ENCODE assay signal across 10 cellular contexts in genomic region chr20:40706977-40707582, GRCh38. TPM values are rescaled to one million over a fixed set of nuclear protein-coding genes. Genes with fewer than 3 reads are reported as not detected.
DNase-seq lines count a peak whose midpoint lies in the region; ATAC-seq and TF ChIP-seq lines count a peak whose summit lies in the region.
"Had no signal": no experiment of that assay in that cellular context is flagged by ENCODE, and none has a peak within 500 bp of the region (broad histone marks: within the 10 kb centered on the region; RNA-seq: fewer than 3 reads in every experiment).

No MANE protein-coding gene starts in this region.

- peaks cover 18% of the 10 kb centered on the region for H3K27me3 Mint-ChIP-seq in central memory CD8-positive, alpha-beta T cell
- H3K27me3 Mint-ChIP-seq in osteocyte (ENCODE audit: unreplicated experiment): peaks cover 75% of the 10 kb centered on the region

- DNase-seq in central memory CD8-positive, alpha-beta T cell (ENCODE audit: low spot score in 2 of 2): no peak
- no peak for DNase-seq in osteocyte (ENCODE audit: extremely low spot score, unreplicated experiment)
- no peak for DNase-seq in dermis blood vessel endothelial cell
- no peak for DNase-seq in effector CD4-positive, alpha-beta T cell
- no peak for DNase-seq in activated T-cell treated with anti-CD3 and anti-CD28 coated beads, Interleukin-2, amount 50 U/mL, for 1 hour
- DNase-seq: activated CD4-positive, alpha-beta memory T cell treated with anti-CD3 and anti-CD28 coated beads, Interleukin-2, amount 10 ng/mL, durations not matched to agents 7 days and 5 days; aorta; mesenchymal stem cell had no signal

- H3K4me3 Mint-ChIP-seq in central memory CD8-positive, alpha-beta T cell: no peak overlapping the region
- H3K4me3 Mint-ChIP-seq in osteocyte (ENCODE audit: unreplicated experiment): no peak overlapping the region
- H3K4me3 Mint-ChIP-seq: activated CD4-positive, alpha-beta memory T cell treated with anti-CD3 and anti-CD28 coated beads, Interleukin-2, amount 10 ng/mL, durations not matched to agents 7 days and 5 days had no signal

- TF ChIP-seq CTCF in LNCAP (IDR thresholded peaks at IDR 0.05) (peak; percentile 30; the same call in 1 of the 2 replicates), osteocyte (IDR thresholded peaks at IDR 0.05) (peak; percentile 32)

- no peaks in the 10 kb centered on the region for H3K36me3 Mint-ChIP-seq in central memory CD8-positive, alpha-beta T cell (ENCODE audit: insufficient read depth)
- H3K36me3 Mint-ChIP-seq in osteocyte (ENCODE audit: unreplicated experiment): no peaks in the 10 kb centered on the region

- H3K9me3 Mint-ChIP-seq in central memory CD8-positive, alpha-beta T cell: no peaks in the 10 kb centered on the region
- H3K9me3 Mint-ChIP-seq in osteocyte (ENCODE audit: unreplicated experiment): no peaks in the 10 kb centered on the region
- H3K9me3 Mint-ChIP-seq: activated CD4-positive, alpha-beta memory T cell treated with anti-CD3 and anti-CD28 coated beads, Interleukin-2, amount 10 ng/mL, durations not matched to agents 7 days and 5 days had no signal

- ATAC-seq in GM18511 (IDR thresholded peaks at IDR 0.05; ENCODE audit: unreplicated experiment): peak; percentile 64
- ATAC-seq in central memory CD8-positive, alpha-beta T cell (replicated peaks; ENCODE audit: extremely low read depth, poor library complexity, severe bottlenecking): peak; percentile 46

- H3K4me1 Mint-ChIP-seq in central memory CD8-positive, alpha-beta T cell: no peaks in the 10 kb centered on the region
- peaks cover 3% of the 10 kb centered on the region for H3K4me1 Mint-ChIP-seq in osteocyte (ENCODE audit: unreplicated experiment)
- H3K4me1 Mint-ChIP-seq: activated CD4-positive, alpha-beta memory T cell treated with anti-CD3 and anti-CD28 coated beads, Interleukin-2, amount 10 ng/mL, durations not matched to agents 7 days and 5 days had no signal

- no peak overlapping the region for H3K27ac Mint-ChIP-seq in central memory CD8-positive, alpha-beta T cell (ENCODE audit: low read depth)
- no peak overlapping the region for H3K27ac Mint-ChIP-seq in osteocyte (ENCODE audit: unreplicated experiment)
- H3K27ac Mint-ChIP-seq: activated CD4-positive, alpha-beta memory T cell treated with anti-CD3 and anti-CD28 coated beads, Interleukin-2, amount 10 ng/mL, durations not matched to agents 7 days and 5 days had no signal

RNA-seq across cellular contexts. Expression of gene MAFB, which starts 18.0 kb away (rescaled TPM):
- total RNA-seq in osteocyte: 27.6 and 31.9 TPM in 2 replicates
- 3.4 and 5.9 TPM in 2 replicates for total RNA-seq in dermis blood vessel endothelial cell
